9 cellular contexts compared by ENCODE assay signal in the genomic region with DNA sequence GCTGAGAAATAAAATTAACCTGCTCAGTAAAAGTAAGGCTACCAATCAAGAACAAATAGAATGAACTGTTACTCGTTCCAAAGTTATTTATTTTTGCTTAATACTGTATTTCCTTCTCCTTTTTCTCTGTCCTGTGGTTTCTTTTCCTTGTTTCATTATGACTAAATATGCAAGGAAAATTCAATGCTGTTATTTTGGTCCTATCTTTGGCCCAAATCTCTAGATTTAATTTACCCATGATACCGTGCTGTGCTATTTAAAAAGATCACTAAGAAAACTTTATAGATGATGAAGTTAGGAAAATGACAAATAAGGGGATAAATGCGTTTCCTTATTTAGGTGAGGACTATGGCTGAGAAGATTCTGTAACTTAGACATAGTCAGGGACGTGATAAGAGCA. TPM values are rescaled to one million over a fixed set of nuclear protein-coding genes. Genes with fewer than 3 reads are reported as not detected.
DNase-seq lines count a peak whose midpoint lies in the region; ATAC-seq and TF ChIP-seq lines count a peak whose summit lies in the region.
"Had no signal": no experiment of that assay in that cellular context is flagged by ENCODE, and none has a peak within 500 bp of the region (broad histone marks: within the 10 kb centered on the region; RNA-seq: fewer than 3 reads in every experiment).

No MANE protein-coding gene starts in this region.

- no peaks in the 10 kb centered on the region for H3K9me3 Mint-ChIP-seq in natural killer cell treated with Interleukin-12 subunit alpha and Interleukin-12 subunit beta and Interleukin-15 and Interleukin-18, amount 100 ng/mL, for 72 hours
- H3K9me3 Mint-ChIP-seq in natural killer cell: no peaks in the 10 kb centered on the region
- H3K9me3 Mint-ChIP-seq in activated CD4-positive, alpha-beta memory T cell treated with anti-CD3 and anti-CD28 coated beads, Interleukin-2, amount 10 ng/mL, durations not matched to agents 7 days and 5 days: peaks cover 1% of the 10 kb centered on the region

- H3K9me3 ChIP-seq in liver (ENCODE audit: control insufficient read depth in 4 of 4, low read length in 3 of 4): no peaks in the 10 kb centered on the region
- no peaks in the 10 kb centered on the region for H3K9me3 ChIP-seq in uterus
- no peaks in the 10 kb centered on the region for H3K9me3 ChIP-seq in ovary
- H3K9me3 ChIP-seq: mucosa of descending colon had no signal

- POLR2A ChIA-PET in activated CD4-positive, alpha-beta memory T cell treated with anti-CD3 and anti-CD28 coated beads, Interleukin-2, amount 10 ng/mL, durations not matched to agents 7 days and 5 days (lab: Charles Lee): interaction anchor here (0.7 to 4.2 kb wide), 10 partner anchors 10 to 192 kb away, joined by 3 to 12 read pairs (median 5); a partner anchor contains a TSS
- POLR2A ChIA-PET in RWPE1 (lab: Yijun Ruan, JAX; ENCODE audit: low non-redundant PET): no interaction called here

- no peak for ATAC-seq in natural killer cell treated with Interleukin-12 subunit alpha and Interleukin-12 subunit beta and Interleukin-15 and Interleukin-18, amount 100 ng/mL, for 72 hours
- ATAC-seq in natural killer cell: no peak

- H3K27ac ChIP-seq in liver (ENCODE audit: low read depth in 1 of 2, low read length in 2 of 2) (peak overlapping the region; percentile 5 to 21), uterus (peak overlapping the region; percentile 25 to 28), ovary (no peak overlapping the region), RWPE1 (no peak overlapping the region)

- H3K27me3 ChIP-seq in liver (ENCODE audit: control insufficient read depth in 4 of 4, insufficient read depth in 4 of 4, low read length in 3 of 4) (no peaks in the 10 kb centered on the region), uterus (no peaks in the 10 kb centered on the region), ovary (no peaks in the 10 kb centered on the region)

- CTCF ChIA-PET in activated CD4-positive, alpha-beta memory T cell treated with anti-CD3 and anti-CD28 coated beads, Interleukin-2, amount 10 ng/mL, durations not matched to agents 7 days and 5 days (lab: Charles Lee): interaction anchor here (1.1 kb wide), 1 partner anchor 197 kb away, joined by 4 read pairs; no protein-coding TSS in a partner anchor
- CTCF ChIA-PET in RWPE1 (lab: Yijun Ruan, JAX): interaction anchor here (0.6 to 1.6 kb wide), 4 partner anchors 14 to 388 kb away, joined by 3 to 5 read pairs (median 4); no protein-coding TSS in a partner anchor

- H3K36me3 Mint-ChIP-seq in natural killer cell treated with Interleukin-12 subunit alpha and Interleukin-12 subunit beta and Interleukin-15 and Interleukin-18, amount 100 ng/mL, for 72 hours: peaks cover 22% of the 10 kb centered on the region
- H3K36me3 Mint-ChIP-seq in natural killer cell: no peaks in the 10 kb centered on the region
- H3K36me3 Mint-ChIP-seq in activated CD4-positive, alpha-beta memory T cell treated with anti-CD3 and anti-CD28 coated beads, Interleukin-2, amount 10 ng/mL, durations not matched to agents 7 days and 5 days (ENCODE audit: low read depth): peaks cover 38% of the 10 kb centered on the region

- peak overlapping the region; percentile 57 for H3K4me3 Mint-ChIP-seq in natural killer cell treated with Interleukin-12 subunit alpha and Interleukin-12 subunit beta and Interleukin-15 and Interleukin-18, amount 100 ng/mL, for 72 hours
- H3K4me3 Mint-ChIP-seq in natural killer cell: no peak overlapping the region
- H3K4me3 Mint-ChIP-seq in activated CD4-positive, alpha-beta memory T cell treated with anti-CD3 and anti-CD28 coated beads, Interleukin-2, amount 10 ng/mL, durations not matched to agents 7 days and 5 days: peak overlapping the region; percentile 4

- peaks cover 0 to 17% (median 9%) of the 10 kb centered on the region in 4 donors for H3K4me1 ChIP-seq in liver (ENCODE audit: control insufficient read depth in 4 of 4, insufficient read depth in 4 of 4, low read length in 3 of 4)
- H3K4me1 ChIP-seq in uterus: peaks cover 0 to 7% of the 10 kb centered on the region in 2 donors
- H3K4me1 ChIP-seq in ovary (ENCODE audit: insufficient read depth): no peaks in the 10 kb centered on the region

- peak overlapping the region; percentile 95 to 96 for H3K27ac Mint-ChIP-seq in natural killer cell treated with Interleukin-12 subunit alpha and Interleukin-12 subunit beta and Interleukin-15 and Interleukin-18, amount 100 ng/mL, for 72 hours
- peak overlapping the region in 1 of 2 donors; percentile 92 for H3K27ac Mint-ChIP-seq in natural killer cell
- H3K27ac Mint-ChIP-seq in activated CD4-positive, alpha-beta memory T cell treated with anti-CD3 and anti-CD28 coated beads, Interleukin-2, amount 10 ng/mL, durations not matched to agents 7 days and 5 days: peak overlapping the region; percentile 83

- TF ChIP-seq CTCF in natural killer cell (IDR thresholded peaks at IDR 0.05) (no peak), liver (IDR thresholded peaks at IDR 0.05; ENCODE audit: low read depth, low read length, missing input control) (no peak), uterus (IDR thresholded peaks at IDR 0.05) (no peak), ovary (IDR thresholded peaks at IDR 0.05) (no peak), RWPE1 (conservative IDR thresholded peaks at IDR 0.05; ENCODE audit: low read depth) (no peak)

- no peak for TF ChIP-seq RAD21 in liver (IDR thresholded peaks at IDR 0.05)

- no peaks in the 10 kb centered on the region for H3K27me3 Mint-ChIP-seq in natural killer cell treated with Interleukin-12 subunit alpha and Interleukin-12 subunit beta and Interleukin-15 and Interleukin-18, amount 100 ng/mL, for 72 hours
- no peaks in the 10 kb centered on the region for H3K27me3 Mint-ChIP-seq in natural killer cell (ENCODE audit: low read depth in 2 of 2)
- H3K27me3 Mint-ChIP-seq in activated CD4-positive, alpha-beta memory T cell treated with anti-CD3 and anti-CD28 coated beads, Interleukin-2, amount 10 ng/mL, durations not matched to agents 7 days and 5 days: no peaks in the 10 kb centered on the region

- no peak for DNase-seq in natural killer cell treated with Interleukin-12 subunit alpha and Interleukin-12 subunit beta and Interleukin-15 and Interleukin-18, amount 100 ng/mL, for 72 hours (ENCODE audit: low spot score)
- no peak for DNase-seq in natural killer cell
- DNase-seq in activated CD4-positive, alpha-beta memory T cell treated with anti-CD3 and anti-CD28 coated beads, Interleukin-2, amount 10 ng/mL, durations not matched to agents 7 days and 5 days: no peak
- no peak for DNase-seq in uterus
- no peak for DNase-seq in NCI-H2196 treated with DMSO at 0.1 percent for 48 hours (lab: John Stamatoyannopoulos, UW; ENCODE audit: unreplicated experiment)
- DNase-seq in ovary: no peak
- no peak for DNase-seq in RWPE1 (ENCODE audit: low spot score)
- DNase-seq: mucosa of descending colon had no signal

- TF ChIP-seq EP300 in ovary (IDR thresholded peaks at IDR 0.05): no peak

- peak overlapping the region; percentile 6 to 36 for H3K9ac ChIP-seq in liver (ENCODE audit: low read depth in 1 of 2, low read length in 2 of 2)

- intact Hi-C loops in natural killer cell (cut with micrococcal nuclease) (no loop called here), uterus (cut with DNase I; ENCODE audit: low total_unique reads) (no loop called here), ovary (cut with DNase I) (no loop called here)

- H3K4me1 Mint-ChIP-seq in natural killer cell treated with Interleukin-12 subunit alpha and Interleukin-12 subunit beta and Interleukin-15 and Interleukin-18, amount 100 ng/mL, for 72 hours (ENCODE audit: low read depth in 2 of 2): peaks cover 64 to 79% of the 10 kb centered on the region in 2 donors
- peaks cover 54 to 57% of the 10 kb centered on the region in 2 donors for H3K4me1 Mint-ChIP-seq in natural killer cell
- peaks cover 83% of the 10 kb centered on the region for H3K4me1 Mint-ChIP-seq in activated CD4-positive, alpha-beta memory T cell treated with anti-CD3 and anti-CD28 coated beads, Interleukin-2, amount 10 ng/mL, durations not matched to agents 7 days and 5 days

- TF ChIP-seq POLR2A in uterus (IDR thresholded peaks at IDR 0.05) (no peak), ovary (IDR thresholded peaks at IDR 0.05) (no peak)

- H3K4me3 ChIP-seq in liver (ENCODE audit: low read depth in 1 of 3, low read length in 3 of 3): no peak overlapping the region
- H3K4me3 ChIP-seq in uterus: no peak overlapping the region
- H3K4me3 ChIP-seq in ovary: no peak overlapping the region
- H3K4me3 ChIP-seq: mucosa of descending colon had no signal

- H3K36me3 ChIP-seq in liver (ENCODE audit: control insufficient read depth in 4 of 4, insufficient read depth in 3 of 4, low read depth in 1 of 4, low read length in 3 of 4): no peaks in the 10 kb centered on the region
- H3K36me3 ChIP-seq in uterus: no peaks in the 10 kb centered on the region
- H3K36me3 ChIP-seq in ovary: no peaks in the 10 kb centered on the region

- WGBS in liver: 49% methylated on average over 4 of the region's 4 CpGs
- 76 to 80% (median 77%) methylated on average over 4 of the region's 4 CpGs for WGBS in ovary, 3 donors

TF ChIP-seq in liver, 16 proteins besides CTCF, POLR2A, EP300 and RAD21 (continues in another document):
- TF ChIP-seq JUND (IDR thresholded peaks at IDR 0.05): no peak
- TF ChIP-seq SP1 (IDR thresholded peaks at IDR 0.05): no peak
- TF ChIP-seq GABPA (IDR thresholded peaks at IDR 0.05 in 1 of 2, conservative IDR thresholded peaks at IDR 0.05 in 1 of 2): no peak
- TF ChIP-seq YY1 (IDR thresholded peaks at IDR 0.05): no peak
- TF ChIP-seq HNF4A (conservative IDR thresholded peaks at IDR 0.05): no peak
- no peak for TF ChIP-seq EGR1 (IDR thresholded peaks at IDR 0.05; ENCODE audit: low read depth in 2 of 2)
- TF ChIP-seq TAF1 (conservative IDR thresholded peaks at IDR 0.05): no peak

RNA-seq across cellular contexts. Expression of a gene that starts 45.3 kb away (rescaled TPM):
- total RNA-seq in natural killer cell treated with Interleukin-12 subunit alpha and Interleukin-12 subunit beta and Interleukin-15 and Interleukin-18, amount 100 ng/mL, for 72 hours: 10 to 100 TPM; 31.1 to 62.6 TPM
- 10 to 100 TPM; 68.5 to 75.1 (median 72.5) TPM for total RNA-seq in natural killer cell
- total RNA-seq in activated CD4-positive, alpha-beta memory T cell treated with anti-CD3 and anti-CD28 coated beads, Interleukin-2, amount 10 ng/mL, durations not matched to agents 7 days and 5 days: 10 to 100 TPM; 23.4 to 25.5 TPM
- 10 to 100 TPM; 13.6 to 13.9 TPM for total RNA-seq in liver
- polyA plus RNA-seq in liver: 10 to 100 TPM in 1 of 2 donors, 1 to 10 TPM in 1; 5.2 to 25.0 TPM
- total RNA-seq in uterus: 10 to 100 TPM in 3 of 4 donors, 1 to 10 TPM in 1; 7.2 to 42.9 (median 34.3) TPM
- 10 to 100 TPM; 18.8 to 28.1 (median 23.5) TPM for total RNA-seq in ovary
- polyA plus RNA-seq in ovary: 10 to 100 TPM; 17.3 to 21.2 TPM

Comparison
In these comparisons a context has a peak if more than half of its experiments do, and no peak if none do; other contexts are left out.
1. H3K27ac ChIP-seq: peak in liver (2 of 2) and uterus (2 of 2); none in ovary (0 of 2) and RWPE1 (single experiment).